In genomic region chr1:101460709-101461108, GRCh38 we compare ENCODE assay signal across 15 cellular contexts.
DNase-seq lines count a peak whose midpoint lies in the region; ATAC-seq lines count a peak whose summit lies in the region.
"Had no signal": no experiment of that assay in that cellular context is flagged by ENCODE, and none has a peak within 500 bp of the region (broad histone marks: within the 10 kb centered on the region; RNA-seq: fewer than 3 reads in every experiment).

No MANE protein-coding gene starts in this region.

- H3K27me3 Mint-ChIP-seq in stimulated activated memory B cell treated with anti-CD40 and anti-IgM and Interleukin-4, amounts not matched to agents 10 μg/mL and 1 μg/mL and 100 μg/mL, for 72 hours = peaks cover 8% of the 10 kb centered on the region

- peaks cover 3% of the 10 kb centered on the region for H3K9me3 Mint-ChIP-seq in stimulated activated memory B cell treated with anti-CD40 and anti-IgM and Interleukin-4, amounts not matched to agents 10 μg/mL and 1 μg/mL and 100 μg/mL, for 72 hours

- peak; percentile 6 for DNase-seq in HS-5 (ENCODE audit: low read depth)
- DNase-seq in NCI-H128 (lab: John Stamatoyannopoulos, UW; ENCODE audit: unreplicated experiment) = peak; percentile 41
- peak; percentile 41 for DNase-seq in NCI-H748 treated with DMSO at 0.1 percent for 48 hours (lab: John Stamatoyannopoulos, UW)
- DNase-seq in foreskin melanocyte = peak; percentile 26
- DNase-seq in occipital lobe (lab: John Stamatoyannopoulos, UW) = no peak
- DNase-seq in islet precursor cell = no peak
- DNase-seq: CD8-positive, alpha-beta memory T cell; H9; IMR-90; Kasumi-1; NCI-H187; NCI-H774; SHP77; T-helper 2 cell had no signal

- H3K4me3 Mint-ChIP-seq in stimulated activated memory B cell treated with anti-CD40 and anti-IgM and Interleukin-4, amounts not matched to agents 10 μg/mL and 1 μg/mL and 100 μg/mL, for 72 hours = no peak overlapping the region
- H3K4me3 Mint-ChIP-seq: CD8-positive, alpha-beta memory T cell; H9 had no signal

- H3K36me3 Mint-ChIP-seq in stimulated activated memory B cell treated with anti-CD40 and anti-IgM and Interleukin-4, amounts not matched to agents 10 μg/mL and 1 μg/mL and 100 μg/mL, for 72 hours = peaks cover 8% of the 10 kb centered on the region

- no peak for ATAC-seq in stimulated activated memory B cell treated with anti-CD40 and anti-IgM and Interleukin-4, amounts not matched to agents 10 μg/mL and 1 μg/mL and 100 μg/mL, for 72 hours

- no peaks in the 10 kb centered on the region for H3K4me1 Mint-ChIP-seq in stimulated activated memory B cell treated with anti-CD40 and anti-IgM and Interleukin-4, amounts not matched to agents 10 μg/mL and 1 μg/mL and 100 μg/mL, for 72 hours
- H3K4me1 Mint-ChIP-seq: CD8-positive, alpha-beta memory T cell; H9 had no signal

- H3K27ac Mint-ChIP-seq in stimulated activated memory B cell treated with anti-CD40 and anti-IgM and Interleukin-4, amounts not matched to agents 10 μg/mL and 1 μg/mL and 100 μg/mL, for 72 hours = no peak overlapping the region
- H3K27ac Mint-ChIP-seq: CD8-positive, alpha-beta memory T cell; H9 had no signal

Comparison
In these comparisons a context has a peak if more than half of its experiments do, and no peak if none do; other contexts are left out.
1. DNase-seq: peak in HS-5 (single experiment), NCI-H128 (single experiment), NCI-H748 treated with DMSO at 0.1 percent for 48 hours (single experiment) and foreskin melanocyte (single experiment); none in occipital lobe (single experiment) and islet precursor cell (single experiment).